In the genomic region with DNA sequence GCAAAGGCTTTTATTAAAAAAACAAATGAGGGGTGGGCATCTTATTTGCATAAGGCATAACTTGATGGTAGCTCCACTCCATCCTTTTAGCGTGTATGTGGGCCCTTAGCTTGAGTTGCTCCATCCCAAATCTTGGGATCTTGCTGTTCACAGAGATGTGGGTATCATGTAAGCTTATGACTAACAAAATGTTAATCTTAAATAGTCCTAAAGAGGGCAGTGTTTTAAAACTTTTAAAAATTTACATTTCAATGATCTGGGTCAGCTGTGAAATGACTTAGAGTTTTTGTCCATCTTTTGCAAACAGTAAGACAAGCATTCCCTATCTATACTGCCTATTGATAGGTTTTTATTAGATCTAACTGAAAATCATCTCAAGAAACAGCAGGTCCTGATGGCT, we compare ENCODE assay signal across 11 cellular contexts.
DNase-seq lines count a peak whose midpoint lies in the region; ATAC-seq, FAIRE-seq and TF ChIP-seq lines count a peak whose summit lies in the region.
"Had no signal": no experiment of that assay in that cellular context is flagged by ENCODE, and none has a peak within 500 bp of the region (broad histone marks: within the 10 kb centered on the region; RNA-seq: fewer than 3 reads in every experiment).

No MANE protein-coding gene starts in this region.

- H2AFZ ChIP-seq in GM12878 (ENCODE audit: control insufficient read depth, low read depth, low read length) = no peak overlapping the region

- H3K4me1 ChIP-seq in GM12878 (ENCODE audit: control insufficient read depth, insufficient read depth, low read length) (no peaks in the 10 kb centered on the region), thyroid gland (no peaks in the 10 kb centered on the region), left ventricle myocardium inferior (peaks cover 6% of the 10 kb centered on the region)
- H3K4me1 ChIP-seq: colonic mucosa had no signal

- H3K27ac ChIP-seq in GM12878 (ENCODE audit: control insufficient read depth, insufficient read depth) (no peak overlapping the region), thyroid gland (no peak overlapping the region), left ventricle myocardium inferior (replicated peaks) (no peak overlapping the region)
- H3K27ac ChIP-seq: BLaER1 treated with 17β-estradiol and CSF1 and Interleukin-3, amounts not matched to agents 10 nM and 100 nM; colonic mucosa had no signal

- TF ChIP-seq POLR2A in GM12878 (IDR thresholded peaks at IDR 0.05; ENCODE audit: low read depth, low read length) (no peak), thyroid gland (IDR thresholded peaks at IDR 0.05) (no peak)

- POLR2A ChIA-PET in GM12878 (lab: Charles Lee) = no interaction called here

- no peak for TF ChIP-seq RAD21 in GM12878 (IDR thresholded peaks at IDR 0.05; ENCODE audit: insufficient read depth, low read depth, low read length)

- no peaks in the 10 kb centered on the region for H3K9me3 ChIP-seq in GM12878 (replicated peaks; ENCODE audit: control insufficient read depth, insufficient read depth, low read length)
- H3K9me3 ChIP-seq in thyroid gland = no peaks in the 10 kb centered on the region
- H3K9me3 ChIP-seq in left ventricle myocardium inferior (replicated peaks) = no peaks in the 10 kb centered on the region
- H3K9me3 ChIP-seq: BLaER1 treated with 17β-estradiol and CSF1 and Interleukin-3, amounts not matched to agents 10 nM and 100 nM; colonic mucosa had no signal

- H3K36me3 ChIP-seq in GM12878 (ENCODE audit: control insufficient read depth in 2 of 2, insufficient read depth in 2 of 2, low read length in 1 of 2) (no peaks in the 10 kb centered on the region), thyroid gland (no peaks in the 10 kb centered on the region), left ventricle myocardium inferior (no peaks in the 10 kb centered on the region)
- H3K36me3 ChIP-seq: BLaER1 treated with 17β-estradiol and CSF1 and Interleukin-3, amounts not matched to agents 10 nM and 100 nM; colonic mucosa had no signal

- WGBS in GM12878 (ENCODE audit: insufficient coverage, insufficient replicate concordance, low lambda C conversion rate, missing lambda C conversion rate) = 0% methylated on average over 1 of the region's 1 CpG
- WGBS in thyroid gland, 2 donors = 57 to 80% methylated on average over 1 of the region's 1 CpG

- peak; percentile 15 for DNase-seq in NCI-H345 treated with DMSO at 0.1 percent for 48 hours (lab: John Stamatoyannopoulos, UW; ENCODE audit: unreplicated experiment)
- no peak for DNase-seq in NCI-H345 (lab: John Stamatoyannopoulos, UW)
- DNase-seq in LNCaP clone FGC (ENCODE audit: low read depth) = no peak
- no peak for DNase-seq in GM12878 (ENCODE audit: low read depth, low spot score)
- DNase-seq in pons (ENCODE audit: low spot score) = peak; percentile 52
- DNase-seq in stimulated activated CD4-positive, alpha-beta T cell treated with anti-CD3 and anti-CD28 coated beads, Interleukin-4, amount 100 ng/mL, for 1 hour = no peak
- DNase-seq in thyroid gland = no peak
- DNase-seq in left ventricle myocardium inferior = no peak
- DNase-seq: colonic mucosa; stimulated activated naive B cell treated with anti-CD40 and anti-IgM and Interleukin-4, amounts not matched to agents 10 μg/mL and 1 μg/mL and 100 μg/mL, for 72 hours had no signal

- H3K4me3 ChIP-seq in LNCaP clone FGC (ENCODE audit: low read depth, low read length) (no peak overlapping the region), GM12878 (no peak overlapping the region), thyroid gland (replicated peaks in 1 of 3) (no peak overlapping the region), left ventricle myocardium inferior (no peak overlapping the region)
- H3K4me3 ChIP-seq: BLaER1 treated with 17β-estradiol and CSF1 and Interleukin-3, amounts not matched to agents 10 nM and 100 nM; colonic mucosa had no signal

- no TSS peak for BruUV-seq in GM12878 (replicated peaks; lab: Mats Ljungman, UMichigan)

- in situ Hi-C loops in GM12878 (cut with MboI) = loop anchor here (5.0 kb wide), 1 partner anchor 434 kb away; no protein-coding TSS in a partner anchor

- CTCF ChIA-PET in GM12878 (lab: Yijun Ruan, JAX) = interaction anchor here (1.0 to 2.5 kb wide), 5 partner anchors 422 to 770 kb away, joined by 3 to 30 read pairs (median 6); no protein-coding TSS in a partner anchor

- H3K79me2 ChIP-seq in GM12878 (ENCODE audit: control insufficient read depth, insufficient read depth, low read length) = no peaks in the 10 kb centered on the region

- SMC1A ChIA-PET in GM12878 (lab: Charles Lee; ENCODE audit: uncharacterized antibody, unreplicated experiment) = interaction anchor here (0.8 to 1.6 kb wide), 3 partner anchors 9 to 449 kb away, joined by 4 to 7 read pairs (median 4); no protein-coding TSS in a partner anchor

- H3K4me2 ChIP-seq in GM12878 (ENCODE audit: control insufficient read depth, insufficient read depth) = no peak overlapping the region

- intact Hi-C loops in GM12878 (cut with micrococcal nuclease; ENCODE audit: unreplicated experiment) = loop anchor here (2.0 kb wide), 1 partner anchor 432 kb away; no protein-coding TSS in a partner anchor
- intact Hi-C loops in thyroid gland (cut with DNase I) = no loop called here
- intact Hi-C loops in left ventricle myocardium inferior (cut with micrococcal nuclease) = no loop called here

- no peak for FAIRE-seq in GM12878 (lab: Jason Lieb, UNC)

- H3K9ac ChIP-seq in GM12878 (ENCODE audit: control insufficient read depth, insufficient read depth, low read length) = no peak overlapping the region
- H3K9ac ChIP-seq: BLaER1 treated with 17β-estradiol and CSF1 and Interleukin-3, amounts not matched to agents 10 nM and 100 nM had no signal

- RAD21 ChIA-PET in GM12878 (lab: Charles Lee; ENCODE audit: unreplicated experiment) = interaction anchor here (0.7 to 1.8 kb wide), 4 partner anchors 189 to 1645 kb away, joined by 3 to 7 read pairs (median 4); a partner anchor contains a TSS

- peak; percentile 32 for TF ChIP-seq CTCF in LNCaP clone FGC (IDR thresholded peaks at IDR 0.05; ENCODE audit: control insufficient read depth, extremely low read depth, insufficient read depth)
- peak in 1 of 3 experiments; percentile 18; a peak in 2 of 6 replicates for TF ChIP-seq CTCF in GM12878 (IDR thresholded peaks at IDR 0.05 in 2 of 3, conservative IDR thresholded peaks at IDR 0.05 in 1 of 3; ENCODE audit: control insufficient read depth in 2 of 3, extremely low read depth in 1 of 3, insufficient read depth in 1 of 3, low read depth in 3 of 3, low read length in 3 of 3)
- TF ChIP-seq CTCF in thyroid gland (IDR thresholded peaks at IDR 0.05) = peak in 2 of 6 experiments; percentile 10
- no peak for TF ChIP-seq CTCF in left ventricle myocardium inferior (IDR thresholded peaks at IDR 0.05; ENCODE audit: borderline replicate concordance)

- ATAC-seq in GM12878 = peak; percentile 56; the same call in 2 of the 3 replicates

- TF ChIP-seq EP300 in GM12878 (IDR thresholded peaks at IDR 0.05; ENCODE audit: borderline replicate concordance in 1 of 2, control insufficient read depth in 1 of 2, low read depth in 2 of 2, low read length in 2 of 2) = no peak

- H3K27me3 ChIP-seq in GM12878 (replicated peaks in 1 of 2; ENCODE audit: control insufficient read depth in 2 of 2, insufficient read depth in 2 of 2, low read length in 1 of 2) (no peaks in the 10 kb centered on the region), thyroid gland (no peaks in the 10 kb centered on the region), left ventricle myocardium inferior (ENCODE audit: low read depth) (no peaks in the 10 kb centered on the region)
- H3K27me3 ChIP-seq: BLaER1 treated with 17β-estradiol and CSF1 and Interleukin-3, amounts not matched to agents 10 nM and 100 nM; colonic mucosa had no signal

- H4K20me1 ChIP-seq in GM12878 (ENCODE audit: control insufficient read depth, insufficient read depth) = no peaks in the 10 kb centered on the region
- H4K20me1 ChIP-seq: BLaER1 treated with 17β-estradiol and CSF1 and Interleukin-3, amounts not matched to agents 10 nM and 100 nM had no signal

TF ChIP-seq in GM12878, 131 proteins besides CTCF, POLR2A, EP300 and RAD21 (continues in another document):
- TF ChIP-seq RFX5 (IDR thresholded peaks at IDR 0.05; ENCODE audit: low read depth, low read length) (no peak), ZNF622 (IDR thresholded peaks at IDR 0.05) (no peak), SUPT20H (IDR thresholded peaks at IDR 0.05; ENCODE audit: borderline replicate concordance, control insufficient read depth, low read depth, low read length) (no peak), BCL11A (IDR thresholded peaks at IDR 0.05; ENCODE audit: low read depth, low read length) (no peak), IKZF1 (conservative IDR thresholded peaks at IDR 0.05) (no peak)
- TF ChIP-seq, protein P1, sequence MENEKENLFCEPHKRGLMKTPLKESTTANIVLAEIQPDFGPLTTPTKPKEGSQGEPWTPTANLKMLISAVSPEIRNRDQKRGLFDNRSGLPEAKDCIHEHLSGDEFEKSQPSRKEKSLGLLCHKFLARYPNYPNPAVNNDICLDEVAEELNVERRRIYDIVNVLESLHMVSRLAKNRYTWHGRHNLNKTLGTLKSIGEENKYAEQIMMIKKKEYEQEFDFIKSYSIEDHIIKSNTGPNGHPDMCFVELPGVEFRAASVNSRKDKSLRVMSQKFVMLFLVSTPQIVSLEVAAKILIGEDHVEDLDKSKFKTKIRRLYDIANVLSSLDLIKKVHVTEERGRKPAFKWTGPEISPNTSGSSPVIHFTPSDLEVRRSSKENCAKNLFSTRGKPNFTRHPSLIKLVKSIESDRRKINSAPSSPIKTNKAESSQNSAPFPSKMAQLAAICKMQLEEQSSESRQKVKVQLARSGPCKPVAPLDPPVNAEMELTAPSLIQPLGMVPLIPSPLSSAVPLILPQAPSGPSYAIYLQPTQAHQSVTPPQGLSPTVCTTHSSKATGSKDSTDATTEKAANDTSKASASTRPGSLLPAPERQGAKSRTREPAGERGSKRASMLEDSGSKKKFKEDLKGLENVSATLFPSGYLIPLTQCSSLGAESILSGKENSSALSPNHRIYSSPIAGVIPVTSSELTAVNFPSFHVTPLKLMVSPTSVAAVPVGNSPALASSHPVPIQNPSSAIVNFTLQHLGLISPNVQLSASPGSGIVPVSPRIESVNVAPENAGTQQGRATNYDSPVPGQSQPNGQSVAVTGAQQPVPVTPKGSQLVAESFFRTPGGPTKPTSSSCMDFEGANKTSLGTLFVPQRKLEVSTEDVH (IDR thresholded peaks at IDR 0.05; ENCODE audit: low read depth, partially characterized antibody) = no peak

Comparison
In these comparisons a context has a peak if more than half of its experiments do, and no peak if none do; other contexts are left out.
1. DNase-seq: peak in NCI-H345 treated with DMSO at 0.1 percent for 48 hours (single experiment) and pons (single experiment); none in NCI-H345 (single experiment), LNCaP clone FGC (single experiment), GM12878 (single experiment), stimulated activated CD4-positive, alpha-beta T cell treated with anti-CD3 and anti-CD28 coated beads, Interleukin-4, amount 100 ng/mL, for 1 hour (single experiment), thyroid gland (0 of 2) and left ventricle myocardium inferior (single experiment).